ENCODE assay signal across 12 cellular contexts in genomic region chr4:169225812-169226211, GRCh38. TPM values are rescaled to one million over a fixed set of nuclear protein-coding genes. Genes with fewer than 3 reads are reported as not detected.
A peak's percentile ranks its signal among the peaks of the same experiment; 100 is the strongest.
DNase-seq lines count a peak whose midpoint lies in the region; ATAC-seq and TF ChIP-seq lines count a peak whose summit lies in the region.
"Had no signal": no experiment of that assay in that cellular context is flagged by ENCODE, and none has a peak within 500 bp of the region (broad histone marks: within the 10 kb centered on the region; RNA-seq: fewer than 3 reads in every experiment).

No MANE protein-coding gene starts in this region.

- no peaks in the 10 kb centered on the region for H3K9me3 ChIP-seq in fibroblast of lung (ENCODE audit: control insufficient read depth, insufficient read depth, low read depth, low read length)

- DNase-seq in EH (ENCODE audit: low read depth), result peak; percentile 39
- peak; percentile 43 for DNase-seq in LoVo (ENCODE audit: low spot score)
- DNase-seq in fibroblast of lung (ENCODE audit: low read depth in 2 of 2), result peak in 1 of 2 donors; percentile 79
- no peak for DNase-seq in activated naive CD4-positive, alpha-beta T cell (lab: John Stamatoyannopoulos, UW)
- DNase-seq in activated gamma-delta T cell treated with Interleukin-2 at 50 U/mL for 16 hours, result no peak
- no peak for DNase-seq in H7
- DNase-seq: activated CD4-positive, alpha-beta T cell treated with anti-CD3 and anti-CD28 coated beads, Interleukin-2, amount 50 U/mL, for 1 hour; central memory CD4-positive, alpha-beta T cell; COR-L47; hypothalamus had no signal

- H3K4me1 ChIP-seq in fibroblast of lung (ENCODE audit: control insufficient read depth, extremely low read depth, insufficient read depth, low read length), result peaks cover 16% of the 10 kb centered on the region

- no peak overlapping the region for H3K9ac ChIP-seq in fibroblast of lung (ENCODE audit: insufficient read depth, low read length)

- H2AFZ ChIP-seq in fibroblast of lung (ENCODE audit: low read length), result no peak overlapping the region

- peak overlapping the region; percentile 42 for H3K4me2 ChIP-seq in fibroblast of lung (ENCODE audit: extremely low read depth, insufficient read depth, low read length)

- peaks cover 42% of the 10 kb centered on the region for H3K79me2 ChIP-seq in fibroblast of lung (ENCODE audit: control insufficient read depth, insufficient read depth, low read length)

- H3K27ac ChIP-seq in fibroblast of lung (ENCODE audit: insufficient read depth, low read length), result peak overlapping the region; percentile 32

- no peaks in the 10 kb centered on the region for H4K20me1 ChIP-seq in fibroblast of lung (ENCODE audit: control insufficient read depth, extremely low read depth, insufficient read depth, low read length)

- H3K36me3 ChIP-seq in fibroblast of lung (ENCODE audit: control insufficient read depth, insufficient read depth, low read length) (no peaks in the 10 kb centered on the region), H7 (replicated peaks; ENCODE audit: control insufficient read depth, insufficient read depth, low read length) (no peaks in the 10 kb centered on the region)

- H3K4me3 ChIP-seq in fibroblast of lung (replicated peaks in 1 of 4; ENCODE audit: control extremely low read depth in 1 of 4, insufficient read depth in 1 of 4, low read depth in 3 of 4, low read length in 4 of 4), result no peak overlapping the region
- H3K4me3 ChIP-seq in H7 (ENCODE audit: insufficient read depth, low read depth, low read length), result no peak overlapping the region

- H3K27me3 ChIP-seq in fibroblast of lung (ENCODE audit: control insufficient read depth, insufficient read depth, low read length) (no peaks in the 10 kb centered on the region), H7 (ENCODE audit: control insufficient read depth, insufficient read depth, low read length) (no peaks in the 10 kb centered on the region)

- TF ChIP-seq CTCF in fibroblast of lung (conservative IDR thresholded peaks at IDR 0.05 in 1 of 2, IDR thresholded peaks at IDR 0.05 in 1 of 2; ENCODE audit: low read depth in 1 of 2, low read length in 2 of 2), result no peak

- ATAC-seq in GM21529 (IDR thresholded peaks at IDR 0.05; ENCODE audit: unreplicated experiment) (peak; percentile 44), GM21528 (IDR thresholded peaks at IDR 0.05; ENCODE audit: low FRiP score, unreplicated experiment) (no peak)

RNA-seq across cellular contexts. Expression of gene SH3RF1, which starts 44.9 kb away (rescaled TPM):
- total RNA-seq in fibroblast of lung, result 10.5 and 13.0 TPM in 2 replicates
- 15.7 and 18.8 TPM in 2 replicates for polyA plus RNA-seq in fibroblast of lung
- polyA plus RNA-seq in fibroblast of lung (2012), result 10.6 and 16.4 TPM in 2 replicates
- polyA minus RNA-seq in fibroblast of lung (ENCODE audit: low replicate concordance), result 69.2 and 74.1 TPM in 2 replicates
- 4.2 and 4.6 TPM in 2 replicates for total RNA-seq in H7 (2014; rRNA removed; shearing (Covaris generic))

Comparison
In these comparisons a context has a peak if more than half of its experiments do, and no peak if none do; other contexts are left out.
1. DNase-seq: peak in EH (single experiment) and LoVo (single experiment); none in activated naive CD4-positive, alpha-beta T cell (0 of 4), activated gamma-delta T cell treated with Interleukin-2 at 50 U/mL for 16 hours (single experiment) and H7 (single experiment).